15 cellular contexts compared by ENCODE assay signal in genomic region chr9:135241381-135242380, GRCh38.
DNase-seq lines count a peak whose midpoint lies in the region; ATAC-seq, FAIRE-seq and TF ChIP-seq lines count a peak whose summit lies in the region.
"Had no signal": no experiment of that assay in that cellular context is flagged by ENCODE, and none has a peak within 500 bp of the region (broad histone marks: within the 10 kb centered on the region; RNA-seq: fewer than 3 reads in every experiment).

No MANE protein-coding gene starts in this region.

- ATAC-seq in GM18519 (IDR thresholded peaks at IDR 0.05; ENCODE audit: low FRiP score, unreplicated experiment) = no peak
- ATAC-seq in HG03520 (IDR thresholded peaks at IDR 0.05; ENCODE audit: unreplicated experiment) = no peak
- ATAC-seq: activated CD8-positive, alpha-beta memory T cell treated with anti-CD3 and anti-CD28 coated beads, Interleukin-2, amount 10 ng/mL, durations not matched to agents 7 days and 5 days; activated naive CD4-positive, alpha-beta T cell treated with anti-CD3 and anti-CD28 coated beads, Interleukin-2, amount 50 U/mL, for 72 hours had no signal

- TF ChIP-seq CTCF in D721Med (IDR thresholded peaks at IDR 0.05; ENCODE audit: insufficient read depth, missing control alignments) (peak; percentile 12), LNCaP clone FGC (IDR thresholded peaks at IDR 0.05; ENCODE audit: control insufficient read depth, extremely low read depth, insufficient read depth) (peak; percentile 53), chondrocyte (IDR thresholded peaks at IDR 0.05) (no peak), nephron progenitor cell (IDR thresholded peaks at IDR 0.05) (peak; percentile 12)

- no peaks in the 10 kb centered on the region for H3K9me3 Mint-ChIP-seq in chondrocyte (ENCODE audit: low read depth)
- no peaks in the 10 kb centered on the region for H3K9me3 Mint-ChIP-seq in nephron progenitor cell
- H3K9me3 Mint-ChIP-seq: activated naive CD4-positive, alpha-beta T cell treated with anti-CD3 and anti-CD28 coated beads, Interleukin-2, amount 50 U/mL, for 72 hours; central memory CD8-positive, alpha-beta T cell had no signal

- H3K27me3 Mint-ChIP-seq in chondrocyte (ENCODE audit: low read depth) = peaks cover 34% of the 10 kb centered on the region
- peaks cover 21% of the 10 kb centered on the region for H3K27me3 Mint-ChIP-seq in nephron progenitor cell (ENCODE audit: low read depth, poor library complexity)
- H3K27me3 Mint-ChIP-seq: activated CD8-positive, alpha-beta memory T cell treated with anti-CD3 and anti-CD28 coated beads, Interleukin-2, amount 10 ng/mL, durations not matched to agents 7 days and 5 days had no signal

- H3K27ac Mint-ChIP-seq in chondrocyte (ENCODE audit: unreplicated experiment) (no peak overlapping the region), nephron progenitor cell (no peak overlapping the region)
- H3K27ac Mint-ChIP-seq: activated CD8-positive, alpha-beta memory T cell treated with anti-CD3 and anti-CD28 coated beads, Interleukin-2, amount 10 ng/mL, durations not matched to agents 7 days and 5 days; activated naive CD4-positive, alpha-beta T cell treated with anti-CD3 and anti-CD28 coated beads, Interleukin-2, amount 50 U/mL, for 72 hours had no signal

- no peak for FAIRE-seq in D721Med (lab: Jason Lieb, UNC)

- H3K4me1 Mint-ChIP-seq in chondrocyte (ENCODE audit: low read depth) (no peaks in the 10 kb centered on the region), nephron progenitor cell (peaks cover 19% of the 10 kb centered on the region)
- H3K4me1 Mint-ChIP-seq: activated CD8-positive, alpha-beta memory T cell treated with anti-CD3 and anti-CD28 coated beads, Interleukin-2, amount 10 ng/mL, durations not matched to agents 7 days and 5 days; central memory CD8-positive, alpha-beta T cell had no signal

- DNase-seq in D721Med (ENCODE audit: insufficient read length, low spot score) = peak; percentile 8
- DNase-seq in LNCaP clone FGC (ENCODE audit: low read depth) = no peak
- peak; percentile 83 for DNase-seq in chondrocyte (ENCODE audit: low spot score)
- no peak for DNase-seq in nephron progenitor cell
- no peak for DNase-seq in inferior parietal cortex (ENCODE audit: extremely low spot score)
- DNase-seq in dedifferentiated amniotic fluid mesenchymal stem cell (ENCODE audit: extremely low spot score) = no peak
- DNase-seq: activated CD8-positive, alpha-beta memory T cell treated with anti-CD3 and anti-CD28 coated beads, Interleukin-2, amount 10 ng/mL, durations not matched to agents 7 days and 5 days; DND-41; Kasumi-1; kidney glomerular epithelial cell; NCI-H2081 treated with DMSO at 0.1 percent for 48 hours had no signal

- no peaks in the 10 kb centered on the region for H3K36me3 Mint-ChIP-seq in chondrocyte (ENCODE audit: low read depth)
- H3K36me3 Mint-ChIP-seq in nephron progenitor cell (ENCODE audit: low read depth) = no peaks in the 10 kb centered on the region
- H3K36me3 Mint-ChIP-seq: activated CD8-positive, alpha-beta memory T cell treated with anti-CD3 and anti-CD28 coated beads, Interleukin-2, amount 10 ng/mL, durations not matched to agents 7 days and 5 days; activated naive CD4-positive, alpha-beta T cell treated with anti-CD3 and anti-CD28 coated beads, Interleukin-2, amount 50 U/mL, for 72 hours had no signal

- H3K4me3 ChIP-seq in LNCaP clone FGC (ENCODE audit: low read depth, low read length) = no peak overlapping the region

- no peak overlapping the region for H3K4me3 Mint-ChIP-seq in chondrocyte (ENCODE audit: unreplicated experiment)
- no peak overlapping the region for H3K4me3 Mint-ChIP-seq in nephron progenitor cell
- H3K4me3 Mint-ChIP-seq: activated CD8-positive, alpha-beta memory T cell treated with anti-CD3 and anti-CD28 coated beads, Interleukin-2, amount 10 ng/mL, durations not matched to agents 7 days and 5 days; central memory CD8-positive, alpha-beta T cell had no signal

Comparison
In these comparisons a context has a peak if more than half of its experiments do, and no peak if none do; other contexts are left out.
1. DNase-seq: peak in D721Med (single experiment) and chondrocyte (single experiment); none in LNCaP clone FGC (single experiment), nephron progenitor cell (single experiment), inferior parietal cortex (single experiment) and dedifferentiated amniotic fluid mesenchymal stem cell (single experiment).